ENCODE assay signal across 16 cellular contexts in genomic region chrX:115948018-115948923, GRCh38.
A peak's percentile ranks its signal among the peaks of the same experiment; 100 is the strongest.
DNase-seq lines count a peak whose midpoint lies in the region; ATAC-seq and TF ChIP-seq lines count a peak whose summit lies in the region.
"Had no signal": no experiment of that assay in that cellular context is flagged by ENCODE, and none has a peak within 500 bp of the region (broad histone marks: within the 10 kb centered on the region; RNA-seq: fewer than 3 reads in every experiment).

No MANE protein-coding gene starts in this region.

- in situ Hi-C loops in gastrocnemius medialis (cut with MboI; ENCODE audit: low sequenced_read_pairs in 4 of 4) = no loop called here

- no peak for TF ChIP-seq POLR2A in gastrocnemius medialis (IDR thresholded peaks at IDR 0.05)

- H3K4me1 ChIP-seq in HEK293 (ENCODE audit: control insufficient read depth, insufficient read depth, low read length) = no peaks in the 10 kb centered on the region
- H3K4me1 ChIP-seq in gastrocnemius medialis = no peaks in the 10 kb centered on the region

- H3K36me3 ChIP-seq in HEK293 (ENCODE audit: control insufficient read depth in 2 of 2, insufficient read depth in 1 of 2, low read length in 2 of 2) (peaks cover 0 to 4% of the 10 kb centered on the region in 2 experiments; a peak in 1 of 3 replicates), gastrocnemius medialis (no peaks in the 10 kb centered on the region)
- H3K36me3 ChIP-seq: tibial artery had no signal

- no peak overlapping the region for H3K27ac ChIP-seq in HEK293 (ENCODE audit: extremely low read depth, low read depth, low read length)
- no peak overlapping the region for H3K27ac ChIP-seq in gastrocnemius medialis
- H3K27ac ChIP-seq: tibial artery had no signal

- ATAC-seq in gastrocnemius medialis (no peak), GM21576 (IDR thresholded peaks at IDR 0.05; ENCODE audit: unreplicated experiment) (no peak), HG03521 (IDR thresholded peaks at IDR 0.05; ENCODE audit: unreplicated experiment) (no peak), GM19324 (IDR thresholded peaks at IDR 0.05; ENCODE audit: low FRiP score, unreplicated experiment) (no peak)
- ATAC-seq: right cardiac atrium had no signal

- H3K27me3 ChIP-seq in gastrocnemius medialis = no peaks in the 10 kb centered on the region
- H3K27me3 ChIP-seq: tibial artery had no signal

- TF ChIP-seq CTCF in GM12873 (IDR thresholded peaks at IDR 0.05; ENCODE audit: insufficient read depth, low read depth, low read length, missing control alignments) (peak; percentile 63), HEK293 (tag by site-specific recombination; IDR thresholded peaks at IDR 0.05) (peak; percentile 82), gastrocnemius medialis (IDR thresholded peaks at IDR 0.05 in 4 of 5, conservative IDR thresholded peaks at IDR 0.05 in 1 of 5) (no peak)

- POLR2A ChIA-PET in HEK293 (lab: Yijun Ruan, JAX) = no interaction called here

- CTCF ChIA-PET in HEK293 (lab: Yijun Ruan, JAX) = interaction anchor here (0.6 to 0.9 kb wide), 2 partner anchors 50 to 823 kb away, joined by 3 to 4 read pairs; no protein-coding TSS in a partner anchor

- H3K9me3 ChIP-seq in HEK293 (ENCODE audit: control insufficient read depth, insufficient read depth, low read depth, low read length) (no peaks in the 10 kb centered on the region), gastrocnemius medialis (no peaks in the 10 kb centered on the region)
- H3K9me3 ChIP-seq: tibial artery had no signal

- H3K4me3 ChIP-seq in HEK293 (ENCODE audit: low read depth, low read length) (no peak overlapping the region), gastrocnemius medialis (no peak overlapping the region)
- H3K4me3 ChIP-seq: tibial artery had no signal

- DNase-seq in NCI-H2227 (lab: John Stamatoyannopoulos, UW; ENCODE audit: unreplicated experiment) (peak; percentile 88), kidney tubule cell (ENCODE audit: low spot score) (peak; percentile 44), gastrocnemius medialis (no peak)
- DNase-seq: activated B cell treated with CpG ODN at 0.5 μM for 24 hours; activated T-cell treated with anti-CD3 and anti-CD28 coated beads, Interleukin-2, amount 50 U/mL, for 24 hours; hippocampal formation; midbrain; NCI-H1092 treated with DMSO at 0.1 percent for 48 hours; right cardiac atrium; SHP77 treated with DMSO at 0.1 percent for 48 hours; tibial artery had no signal

- intact Hi-C loops in gastrocnemius medialis (cut with DNase I; ENCODE audit: low total_unique reads) = no loop called here

TF ChIP-seq in HEK293, 187 proteins besides CTCF, POLR2A, EP300 and RAD21 (continues in another document):
- TF ChIP-seq ZNF391 (tag by site-specific recombination; IDR thresholded peaks at IDR 0.05; ENCODE audit: borderline replicate concordance, low read depth) (no peak), ZBTB17 (tag by site-specific recombination; IDR thresholded peaks at IDR 0.05) (no peak), ZNF174 (tag by site-specific recombination; IDR thresholded peaks at IDR 0.05) (no peak), ZNF426 (tag by site-specific recombination; IDR thresholded peaks at IDR 0.05) (no peak), GLIS1 (tag by site-specific recombination; IDR thresholded peaks at IDR 0.05) (no peak), ZNF140 (tag by site-specific recombination; IDR thresholded peaks at IDR 0.05) (0 out of 2 replicates have a peak, but pooled peaks have one; percentile 9), ZBTB1 (tag by site-specific recombination; IDR thresholded peaks at IDR 0.05) (no peak), ZNF121 (tag by site-specific recombination; IDR thresholded peaks at IDR 0.05) (no peak), YY1 (tag by site-specific recombination; IDR thresholded peaks at IDR 0.05) (0 out of 2 replicates have a peak, but pooled peaks have one; percentile 46), ZXDB (tag by site-specific recombination; IDR thresholded peaks at IDR 0.05) (peak; percentile 37; the same call in 1 of the 2 replicates), ZNF514 (tag by site-specific recombination; IDR thresholded peaks at IDR 0.05) (no peak), ZNF548 (tag by site-specific recombination; IDR thresholded peaks at IDR 0.05) (no peak), ZNF132 (tag by site-specific recombination; IDR thresholded peaks at IDR 0.05; ENCODE audit: borderline replicate concordance) (no peak), RBAK (tag by site-specific recombination; IDR thresholded peaks at IDR 0.05) (no peak), ZNF350 (tag by site-specific recombination; IDR thresholded peaks at IDR 0.05) (no peak), ZIC2 (tag by site-specific recombination; IDR thresholded peaks at IDR 0.05) (no peak), ZBTB49 (tag by site-specific recombination; IDR thresholded peaks at IDR 0.05; ENCODE audit: low read depth) (no peak), IKZF3 (tag by site-specific recombination; IDR thresholded peaks at IDR 0.05) (0 out of 2 replicates have a peak, but pooled peaks have one; percentile 24), ZNF311 (tag by site-specific recombination; IDR thresholded peaks at IDR 0.05; ENCODE audit: borderline replicate concordance) (no peak), KLF9 (tag by site-specific recombination; IDR thresholded peaks at IDR 0.05; ENCODE audit: low read depth) (no peak), ZFP3 (tag by site-specific recombination; IDR thresholded peaks at IDR 0.05; ENCODE audit: low read depth) (no peak), PRDM10 (tag by site-specific recombination; IDR thresholded peaks at IDR 0.05) (peak; percentile 48), ZNF341 (tag by site-specific recombination; IDR thresholded peaks at IDR 0.05; ENCODE audit: low read depth) (no peak)
- TF ChIP-seq, protein P1, sequence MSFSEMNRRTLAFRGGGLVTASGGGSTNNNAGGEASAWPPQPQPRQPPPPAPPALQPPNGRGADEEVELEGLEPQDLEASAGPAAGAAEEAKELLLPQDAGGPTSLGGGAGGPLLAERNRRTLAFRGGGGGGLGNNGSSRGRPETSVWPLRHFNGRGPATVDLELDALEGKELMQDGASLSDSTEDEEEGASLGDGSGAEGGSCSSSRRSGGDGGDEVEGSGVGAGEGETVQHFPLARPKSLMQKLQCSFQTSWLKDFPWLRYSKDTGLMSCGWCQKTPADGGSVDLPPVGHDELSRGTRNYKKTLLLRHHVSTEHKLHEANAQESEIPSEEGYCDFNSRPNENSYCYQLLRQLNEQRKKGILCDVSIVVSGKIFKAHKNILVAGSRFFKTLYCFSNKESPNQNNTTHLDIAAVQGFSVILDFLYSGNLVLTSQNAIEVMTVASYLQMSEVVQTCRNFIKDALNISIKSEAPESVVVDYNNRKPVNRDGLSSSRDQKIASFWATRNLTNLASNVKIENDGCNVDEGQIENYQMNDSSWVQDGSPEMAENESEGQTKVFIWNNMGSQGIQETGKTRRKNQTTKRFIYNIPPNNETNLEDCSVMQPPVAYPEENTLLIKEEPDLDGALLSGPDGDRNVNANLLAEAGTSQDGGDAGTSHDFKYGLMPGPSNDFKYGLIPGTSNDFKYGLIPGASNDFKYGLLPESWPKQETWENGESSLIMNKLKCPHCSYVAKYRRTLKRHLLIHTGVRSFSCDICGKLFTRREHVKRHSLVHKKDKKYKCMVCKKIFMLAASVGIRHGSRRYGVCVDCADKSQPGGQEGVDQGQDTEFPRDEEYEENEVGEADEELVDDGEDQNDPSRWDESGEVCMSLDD (tag by site-specific recombination; IDR thresholded peaks at IDR 0.05) = no peak

Comparison
In these comparisons a context has a peak if more than half of its experiments do, and no peak if none do; other contexts are left out.
1. CTCF ChIP-seq: peak in GM12873 (single experiment) and HEK293 (single experiment); none in gastrocnemius medialis (0 of 5).
2. DNase-seq: peak in NCI-H2227 (single experiment) and kidney tubule cell (single experiment); none in gastrocnemius medialis (0 of 2).